In the genomic region with DNA sequence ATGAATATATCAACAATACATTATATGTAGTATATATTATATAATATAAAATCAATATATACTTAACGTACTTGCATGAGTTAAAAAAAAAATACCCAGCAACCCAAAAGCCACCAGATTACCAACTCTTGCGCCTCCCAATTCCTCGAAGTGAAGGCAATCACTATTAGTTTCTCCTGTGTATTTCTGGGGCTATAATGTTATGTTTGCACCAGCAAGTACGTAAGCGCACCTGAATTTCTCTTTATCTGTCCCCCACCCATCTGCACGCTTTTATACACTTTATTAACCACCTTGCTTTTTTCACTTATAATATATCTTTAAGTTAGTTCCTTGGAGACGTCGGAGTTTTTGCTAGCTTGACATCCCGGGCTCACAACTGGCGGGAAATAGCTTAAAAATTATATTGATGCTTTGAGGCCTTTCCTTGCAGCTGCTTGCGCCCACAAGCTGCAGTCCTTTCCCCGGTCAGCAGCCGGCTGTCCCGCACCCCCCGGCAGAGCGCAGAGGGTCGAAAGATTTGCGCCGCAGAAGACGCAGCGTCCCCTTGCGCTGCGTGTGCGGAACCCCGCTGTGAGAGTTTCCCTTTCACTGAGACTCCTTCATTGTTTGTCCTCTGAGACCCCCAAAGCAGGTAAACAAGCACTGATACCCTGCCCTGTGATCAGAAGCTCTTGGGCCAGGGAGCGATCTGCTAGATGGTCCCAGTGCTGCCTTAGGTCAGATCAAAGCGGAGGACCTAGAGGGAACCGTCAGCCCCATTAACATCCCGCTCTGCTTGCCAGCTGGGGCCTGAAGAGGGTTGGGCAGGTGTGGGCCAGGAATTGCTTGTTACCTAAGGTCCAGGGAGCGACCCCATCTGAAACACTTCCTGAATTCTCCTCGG, we compare ENCODE assay signal across 21 cellular contexts. TPM values are rescaled to one million over a fixed set of nuclear protein-coding genes. Genes with fewer than 3 reads are reported as not detected.
DNase-seq lines count a peak whose midpoint lies in the region; ATAC-seq and TF ChIP-seq lines count a peak whose summit lies in the region.
"Had no signal": no experiment of that assay in that cellular context is flagged by ENCODE, and none has a peak within 500 bp of the region (broad histone marks: within the 10 kb centered on the region; RNA-seq: fewer than 3 reads in every experiment).

No MANE protein-coding gene starts in this region.

- H3K27ac Mint-ChIP-seq in CD8-positive, alpha-beta T cell, result no peak overlapping the region
- H3K27ac Mint-ChIP-seq in HFFc6, result no peak overlapping the region
- no peak overlapping the region for H3K27ac Mint-ChIP-seq in effector memory CD8-positive, alpha-beta T cell
- H3K27ac Mint-ChIP-seq in naive thymus-derived CD8-positive, alpha-beta T cell, result no peak overlapping the region
- H3K27ac Mint-ChIP-seq: activated CD8-positive, alpha-beta T cell treated with anti-CD3 and anti-CD28 coated beads for 36 hours had no signal

- H3K4me1 ChIP-seq in CD8-positive, alpha-beta T cell (ENCODE audit: insufficient read depth, low read length), result peaks cover 32% of the 10 kb centered on the region
- peaks cover 29% of the 10 kb centered on the region for H3K4me1 ChIP-seq in effector memory CD4-positive, alpha-beta T cell (ENCODE audit: control insufficient read depth, insufficient read depth, low read length, poor library complexity, severe bottlenecking)
- H3K4me1 ChIP-seq in heart right ventricle, result peaks cover 0 to 27% (median 23%) of the 10 kb centered on the region in 9 donors

- no peak for TF ChIP-seq CTCF in CD8-positive, alpha-beta T cell (IDR thresholded peaks at IDR 0.05)
- TF ChIP-seq CTCF in HFFc6 (IDR thresholded peaks at IDR 0.05) (no peak), heart right ventricle (IDR thresholded peaks at IDR 0.05) (no peak)

- H3K9me3 ChIP-seq in CD8-positive, alpha-beta T cell (ENCODE audit: low read length), result no peaks in the 10 kb centered on the region
- no peaks in the 10 kb centered on the region for H3K9me3 ChIP-seq in effector memory CD4-positive, alpha-beta T cell (ENCODE audit: control insufficient read depth, low read length)
- no peaks in the 10 kb centered on the region for H3K9me3 ChIP-seq in heart right ventricle
- H3K9me3 ChIP-seq: suprapubic skin had no signal

- peaks cover 38% of the 10 kb centered on the region for H3K27me3 ChIP-seq in CD8-positive, alpha-beta T cell (ENCODE audit: insufficient read depth, low read length)
- H3K27me3 ChIP-seq in effector memory CD4-positive, alpha-beta T cell (replicated peaks; ENCODE audit: control insufficient read depth, insufficient read depth, low read length, poor library complexity, severe bottlenecking), result peaks cover 47% of the 10 kb centered on the region
- peaks cover 8 to 75% (median 65%) of the 10 kb centered on the region in 7 donors for H3K27me3 ChIP-seq in heart right ventricle

- no peak overlapping the region for H3K27ac ChIP-seq in CD8-positive, alpha-beta T cell (ENCODE audit: low read depth, low read length)
- no peak overlapping the region for H3K27ac ChIP-seq in effector memory CD4-positive, alpha-beta T cell (ENCODE audit: insufficient read depth, low read length, poor library complexity, severe bottlenecking)
- no peak overlapping the region for H3K27ac ChIP-seq in heart right ventricle
- H3K27ac ChIP-seq: RWPE1, skin epidermis, suprapubic skin had no signal

- ATAC-seq in CD8-positive, alpha-beta T cell, result no peak
- no peak for ATAC-seq in effector memory CD8-positive, alpha-beta T cell (replicated peaks)
- ATAC-seq in naive thymus-derived CD8-positive, alpha-beta T cell, result no peak
- ATAC-seq in GM21515 (IDR thresholded peaks at IDR 0.05; ENCODE audit: unreplicated experiment) (no peak), heart right ventricle (no peak)
- ATAC-seq: left lobe of liver had no signal

- H3K27me3 Mint-ChIP-seq in CD8-positive, alpha-beta T cell (ENCODE audit: low read depth), result peaks cover 53% of the 10 kb centered on the region
- H3K27me3 Mint-ChIP-seq in HFFc6 (ENCODE audit: insufficient read depth), result peaks cover 51% of the 10 kb centered on the region
- peaks cover 46 to 54% of the 10 kb centered on the region in 2 donors for H3K27me3 Mint-ChIP-seq in effector memory CD8-positive, alpha-beta T cell
- peaks cover 39 to 62% (median 53%) of the 10 kb centered on the region in 5 donors for H3K27me3 Mint-ChIP-seq in naive thymus-derived CD8-positive, alpha-beta T cell

- DNase-seq in CD8-positive, alpha-beta T cell, result no peak
- DNase-seq in HFFc6 (no peak), heart right ventricle (no peak), activated gamma-delta T cell (lab: John Stamatoyannopoulos, UW) (no peak)
- no peak for DNase-seq in effector memory CD8-positive, alpha-beta T cell
- no peak for DNase-seq in naive thymus-derived CD8-positive, alpha-beta T cell
- no peak for DNase-seq in effector memory CD4-positive, alpha-beta T cell
- DNase-seq: aorta, cerebellar nuclear complex, HCEC 1CT, hypothalamus, NCI-H2029, NCI-H510A had no signal

- no peaks in the 10 kb centered on the region for H3K36me3 Mint-ChIP-seq in CD8-positive, alpha-beta T cell
- no peaks in the 10 kb centered on the region for H3K36me3 Mint-ChIP-seq in HFFc6 (ENCODE audit: low read depth)
- peaks cover 10% of the 10 kb centered on the region for H3K36me3 Mint-ChIP-seq in effector memory CD8-positive, alpha-beta T cell (ENCODE audit: insufficient read depth)
- peaks cover 0 to 4% (median 0%) of the 10 kb centered on the region in 3 donors for H3K36me3 Mint-ChIP-seq in naive thymus-derived CD8-positive, alpha-beta T cell

- peak overlapping the region; percentile 70 for H3K4me3 Mint-ChIP-seq in CD8-positive, alpha-beta T cell
- H3K4me3 Mint-ChIP-seq in HFFc6, result peak overlapping the region; percentile 60; the same call in 1 of the 2 replicates
- H3K4me3 Mint-ChIP-seq in effector memory CD8-positive, alpha-beta T cell, result peak overlapping the region; percentile 76 to 80
- H3K4me3 Mint-ChIP-seq in naive thymus-derived CD8-positive, alpha-beta T cell, result peak overlapping the region in 8 of 10 donors; percentile 22 to 77 (median 72)

- POLR2A ChIA-PET in CD8-positive, alpha-beta T cell (lab: Charles Lee), result interaction anchor here (0.5 kb wide), 1 partner anchor 321 kb away, joined by 4 read pairs; no protein-coding TSS in a partner anchor
- POLR2A ChIA-PET in naive thymus-derived CD8-positive, alpha-beta T cell (lab: Charles Lee), result no interaction called here

- peaks cover 39% of the 10 kb centered on the region for H3K4me1 Mint-ChIP-seq in CD8-positive, alpha-beta T cell (ENCODE audit: low read depth)
- peaks cover 33% of the 10 kb centered on the region; the same call in 1 of the 2 replicates for H3K4me1 Mint-ChIP-seq in HFFc6 (ENCODE audit: low read depth)
- peaks cover 16 to 25% of the 10 kb centered on the region in 2 donors for H3K4me1 Mint-ChIP-seq in effector memory CD8-positive, alpha-beta T cell (ENCODE audit: low read depth in 2 of 2)
- peaks cover 28 to 46% (median 36%) of the 10 kb centered on the region in 4 donors for H3K4me1 Mint-ChIP-seq in naive thymus-derived CD8-positive, alpha-beta T cell

- CTCF ChIA-PET in CD8-positive, alpha-beta T cell (lab: Charles Lee), result interaction anchor here (0.9 to 1.2 kb wide), 2 partner anchors 9 to 555 kb away, joined by 3 to 4 read pairs; a partner anchor contains a TSS

- H3K9me3 Mint-ChIP-seq in CD8-positive, alpha-beta T cell, result no peaks in the 10 kb centered on the region
- no peaks in the 10 kb centered on the region for H3K9me3 Mint-ChIP-seq in HFFc6
- H3K9me3 Mint-ChIP-seq in effector memory CD8-positive, alpha-beta T cell, result no peaks in the 10 kb centered on the region
- peaks cover 0 to 3% (median 0%) of the 10 kb centered on the region in 9 donors for H3K9me3 Mint-ChIP-seq in naive thymus-derived CD8-positive, alpha-beta T cell
- H3K9me3 Mint-ChIP-seq: activated CD8-positive, alpha-beta T cell treated with anti-CD3 and anti-CD28 coated beads for 36 hours had no signal

- 4% methylated on average over 31 of the region's 31 CpGs for WGBS in heart right ventricle, 2 donors

- H3K4me3 ChIP-seq in CD8-positive, alpha-beta T cell (ENCODE audit: low read depth, low read length), result no peak overlapping the region
- H3K4me3 ChIP-seq in effector memory CD4-positive, alpha-beta T cell (ENCODE audit: insufficient read depth, low read depth, low read length, poor library complexity, severe bottlenecking), result no peak overlapping the region
- no peak overlapping the region for H3K4me3 ChIP-seq in heart right ventricle
- H3K4me3 ChIP-seq: K562 had no signal

- intact Hi-C loops in CD8-positive, alpha-beta T cell (cut with DNase I, micrococcal nuclease), result no loop called here
- intact Hi-C loops in heart right ventricle (cut with DNase I), result no loop called here

- H3K36me3 ChIP-seq in CD8-positive, alpha-beta T cell (ENCODE audit: insufficient read depth, low read length), result no peaks in the 10 kb centered on the region
- no peaks in the 10 kb centered on the region for H3K36me3 ChIP-seq in effector memory CD4-positive, alpha-beta T cell (ENCODE audit: control insufficient read depth, insufficient read depth, low read length)
- no peaks in the 10 kb centered on the region for H3K36me3 ChIP-seq in heart right ventricle
- H3K36me3 ChIP-seq: suprapubic skin had no signal

RNA-seq across cellular contexts. Expression of a gene that starts 8.9 kb away (rescaled TPM):
- total RNA-seq in CD8-positive, alpha-beta T cell, result 1 to 10 TPM; 8.6 to 8.9 TPM
- not detected for total RNA-seq in HFFc6 (2021; fragmentation: NEBNext Ultra II Directional; extraction: Animal tissue kit (Norgen Biotek cat#: 25700))
- 1 to 10 TPM; 4.6 to 6.1 TPM for total RNA-seq in naive thymus-derived CD8-positive, alpha-beta T cell
- 100 to 1,000 TPM in 1 of 3 donors, 1 to 10 TPM in 2; 6.2 to 103 (median 8.4) TPM for polyA plus RNA-seq in naive thymus-derived CD8-positive, alpha-beta T cell
- total RNA-seq in heart right ventricle, result under 1 TPM in 7 of 10 donors, not detected in 3; 0.09 to 0.76 (median 0.19) TPM
- under 1 TPM; 0.01 to 0.07 TPM for polyA plus RNA-seq in heart right ventricle
- total RNA-seq: fibroblast of villous mesenchyme, suprapubic skin had no signal
- polyA plus RNA-seq: K562 had no signal
